Comparison of ENCODE assay signal across 18 cellular contexts in the genomic region with DNA sequence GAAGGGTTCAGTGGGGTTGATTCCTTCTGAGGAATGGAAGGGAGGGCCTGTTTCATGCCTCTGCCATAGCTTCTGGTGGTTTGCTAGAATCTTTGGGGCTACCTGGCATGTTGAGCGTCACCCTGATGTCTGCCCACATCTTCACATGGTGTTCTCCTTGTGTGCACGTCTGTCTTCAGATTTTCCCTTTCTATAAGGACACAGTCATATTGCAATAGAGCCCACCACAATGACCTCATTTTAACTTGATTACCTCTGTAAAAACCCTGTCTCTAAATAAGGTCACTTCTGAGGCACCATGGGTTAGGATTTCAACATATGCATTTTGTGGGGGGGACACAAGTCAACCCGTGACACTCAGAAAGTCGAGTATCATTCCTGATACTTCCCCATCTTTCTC.
"Had no signal": no experiment of that assay in that cellular context is flagged by ENCODE, and none has a peak within 500 bp of the region (broad histone marks: within the 10 kb centered on the region; RNA-seq: fewer than 3 reads in every experiment).

No MANE protein-coding gene starts in this region.

- H3K36me3 ChIP-seq: pancreas, stomach, suprapubic skin, transverse colon had no signal

- H3K4me1 ChIP-seq: pancreas, stomach, transverse colon had no signal

- H3K9me3 ChIP-seq: pancreas, stomach, suprapubic skin, transverse colon had no signal

- ATAC-seq: activated CD4-positive, alpha-beta T cell treated with anti-CD3 and anti-CD28 coated beads for 36 hours; T-helper 17 cell had no signal

- DNase-seq: activated B cell treated with CpG ODN at 0.5 μM for 24 hours; activated CD4-positive, alpha-beta T cell treated with anti-CD3 and anti-CD28 coated beads for 36 hours; activated CD4-positive, alpha-beta T cell treated with anti-CD3 and anti-CD28 coated beads, Interleukin-2, amount 50 U/mL, for 4 hours; activated CD8-positive, alpha-beta memory T cell treated with anti-CD3 and anti-CD28 coated beads for 24 hours; activated CD8-positive, alpha-beta memory T cell treated with anti-CD3 and anti-CD28 coated beads, Interleukin-2, amount 50 U/mL, for 4 hours; activated effector memory CD4-positive, alpha-beta T cell treated with Interleukin-2 at 50 U/mL for 16 hours; activated naive CD4-positive, alpha-beta T cell treated with anti-CD3 and anti-CD28 coated beads for 36 hours; activated T-cell treated with anti-CD3 and anti-CD28 coated beads, Interleukin-2, amount 50 U/mL, for 4 hours; aorta; caudate nucleus; effector CD8-positive, alpha-beta T cell; hippocampal formation; pancreas; stimulated activated CD4-positive, alpha-beta T cell treated with anti-CD3 and anti-CD28 coated beads, Interleukin-4, amount 100 ng/mL, for 4 hours; stomach; T-helper 17 cell; transverse colon had no signal

- H3K27ac ChIP-seq: pancreas, transverse colon had no signal

- H3K4me3 ChIP-seq: pancreas, stomach, suprapubic skin, transverse colon had no signal

- H3K27me3 ChIP-seq: pancreas, stomach, suprapubic skin, transverse colon had no signal
